In genomic region chrX:19468383-19468782, GRCh38 we compare ENCODE assay signal across 1 cellular context. TPM values are rescaled to one million over a fixed set of nuclear protein-coding genes. Genes with fewer than 3 reads are reported as not detected.
"Had no signal": no experiment of that assay in that cellular context is flagged by ENCODE, and none has a peak within 500 bp of the region (broad histone marks: within the 10 kb centered on the region; RNA-seq: fewer than 3 reads in every experiment).

No MANE protein-coding gene starts in this region.

RNA-seq across cellular contexts. Expression of gene MAP3K15, which starts 46.9 kb away (rescaled TPM):
- total RNA-seq: GM23248 had no signal
- polyA plus RNA-seq: GM23248 had no signal
